ENCODE assay signal across 8 cellular contexts in genomic region chr12:12927211-12928079, GRCh38. TPM values are rescaled to one million over a fixed set of nuclear protein-coding genes. Genes with fewer than 3 reads are reported as not detected.
DNase-seq lines count a peak whose midpoint lies in the region; ATAC-seq and TF ChIP-seq lines count a peak whose summit lies in the region.

No MANE protein-coding gene starts in this region.

- H3K4me3 ChIP-seq in retinal pigment epithelial cell (ENCODE audit: low read length) (peak overlapping the region; percentile 38), H7 (ENCODE audit: insufficient read depth, low read depth, low read length) (no peak overlapping the region)

- ATAC-seq in Right ventricle myocardium superior (ENCODE audit: poor library complexity) (peak; percentile 96), GM18870 (IDR thresholded peaks at IDR 0.05; ENCODE audit: unreplicated experiment) (no peak), HG02870 (IDR thresholded peaks at IDR 0.05; ENCODE audit: unreplicated experiment) (no peak)

- H3K27me3 ChIP-seq in H7 (ENCODE audit: control insufficient read depth, insufficient read depth, low read length): no peaks in the 10 kb centered on the region

- intact Hi-C loops in Right ventricle myocardium superior (cut with DNase I): no loop called here

- TF ChIP-seq CTCF in retinal pigment epithelial cell (conservative IDR thresholded peaks at IDR 0.05; ENCODE audit: low read depth, low read length): no peak

- DNase-seq in DMS153 (lab: John Stamatoyannopoulos, UW) (peak; percentile 73), NCI-H2107 treated with DMSO at 0.1 percent for 48 hours (lab: John Stamatoyannopoulos, UW; ENCODE audit: unreplicated experiment) (peak; percentile 82), Right ventricle myocardium superior (peak; percentile 80), retinal pigment epithelial cell (ENCODE audit: low read depth) (no peak), H7 (no peak)
- DNase-seq in activated effector memory CD4-positive, alpha-beta T cell treated with anti-CD3 and anti-CD28 coated beads, Interleukin-2, amount 50 U/mL, for 16 hours: peak; percentile 68

- no peaks in the 10 kb centered on the region for H3K36me3 ChIP-seq in H7 (replicated peaks; ENCODE audit: control insufficient read depth, insufficient read depth, low read length)

RNA-seq across cellular contexts. Expression of gene GPRC5D, which starts 24.5 kb away (rescaled TPM):
- not detected for total RNA-seq in Right ventricle myocardium superior
- 0.31 TPM in 1 of 2 replicates, not detected in the other for total RNA-seq in H7 (2014; rRNA removed; shearing (Covaris generic))

RNA-seq across cellular contexts. Expression of gene GPRC5A, which starts 36.1 kb away (rescaled TPM):
- total RNA-seq in Right ventricle myocardium superior: 2.0 TPM
- total RNA-seq in H7 (2014; rRNA removed; shearing (Covaris generic)): 0.07 TPM in 1 of 2 replicates, not detected in the other

Comparison
In these comparisons a context has a peak if more than half of its experiments do, and no peak if none do; other contexts are left out.
1. DNase-seq: peak in DMS153 (single experiment), NCI-H2107 treated with DMSO at 0.1 percent for 48 hours (single experiment), activated effector memory CD4-positive, alpha-beta T cell treated with anti-CD3 and anti-CD28 coated beads, Interleukin-2, amount 50 U/mL, for 16 hours (single experiment) and Right ventricle myocardium superior (single experiment); none in retinal pigment epithelial cell (single experiment) and H7 (single experiment).